Comparison of ENCODE assay signal across 11 cellular contexts in the genomic region with DNA sequence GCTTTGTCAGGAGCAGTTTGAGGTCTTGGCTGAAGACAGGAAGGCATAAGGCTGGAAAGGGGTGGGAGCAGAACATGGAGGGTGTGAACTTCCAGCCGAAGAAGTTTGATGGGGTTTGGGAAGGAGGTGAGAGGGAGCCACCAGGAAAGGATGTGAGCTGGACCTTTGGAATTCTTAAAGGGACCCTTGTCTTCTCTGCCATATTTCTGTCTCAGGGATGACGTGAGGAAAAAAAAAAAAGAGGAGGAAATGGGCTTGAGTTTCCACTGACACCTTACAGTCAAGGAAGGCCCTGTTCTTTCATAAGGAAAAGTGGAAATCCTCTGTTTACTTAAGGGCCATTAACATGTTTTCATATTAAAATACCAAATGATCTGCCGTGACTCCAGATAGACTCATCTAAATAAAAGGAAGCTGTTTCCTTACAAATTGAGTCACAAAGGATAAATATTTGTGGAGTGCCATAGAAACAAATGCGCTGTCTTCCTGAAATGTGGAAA.
DNase-seq lines count a peak whose midpoint lies in the region; ATAC-seq, FAIRE-seq and TF ChIP-seq lines count a peak whose summit lies in the region.
"Had no signal": no experiment of that assay in that cellular context is flagged by ENCODE, and none has a peak within 500 bp of the region (broad histone marks: within the 10 kb centered on the region; RNA-seq: fewer than 3 reads in every experiment).

No MANE protein-coding gene starts in this region.

- H3K4me1 ChIP-seq in astrocyte (ENCODE audit: insufficient read depth, low read length): peaks cover 45% of the 10 kb centered on the region
- H3K4me1 ChIP-seq in uterus: no peaks in the 10 kb centered on the region

- no peaks in the 10 kb centered on the region for H3K9me3 Mint-ChIP-seq in astrocyte (ENCODE audit: unreplicated experiment)

- no peak for TF ChIP-seq POLR2A in uterus (IDR thresholded peaks at IDR 0.05)

- peaks cover 9% of the 10 kb centered on the region for H3K79me2 ChIP-seq in astrocyte (ENCODE audit: insufficient read depth, low read length)

- ATAC-seq in HG03571 (IDR thresholded peaks at IDR 0.05; ENCODE audit: unreplicated experiment): no peak
- no peak for ATAC-seq in GM18907 (IDR thresholded peaks at IDR 0.05; ENCODE audit: unreplicated experiment)

- H3K27ac ChIP-seq in astrocyte (ENCODE audit: low read depth, low read length) (peak overlapping the region; percentile 76), uterus (peak overlapping the region; percentile 63 to 72)

- intact Hi-C loops in uterus (cut with DNase I; ENCODE audit: low total_unique reads): no loop called here
- intact Hi-C loops in posterior vena cava (cut with DNase I): loop anchor here (1.0 to 5.0 kb wide), 2 partner anchors 48 to 140 kb away; no protein-coding TSS in a partner anchor

- H3K36me3 ChIP-seq in astrocyte (ENCODE audit: insufficient read depth, low read length) (no peaks in the 10 kb centered on the region), uterus (no peaks in the 10 kb centered on the region)

- H3K27me3 ChIP-seq in astrocyte (ENCODE audit: insufficient read depth, low read length) (no peaks in the 10 kb centered on the region), uterus (no peaks in the 10 kb centered on the region)

- peaks cover 9% of the 10 kb centered on the region for H3K4me1 Mint-ChIP-seq in astrocyte (ENCODE audit: low read depth, unreplicated experiment)

- peak overlapping the region; percentile 48 for H3K9ac ChIP-seq in astrocyte (ENCODE audit: low read length)

- no peak overlapping the region for H3K27ac Mint-ChIP-seq in astrocyte (ENCODE audit: unreplicated experiment)
- H3K27ac Mint-ChIP-seq: activated naive CD8-positive, alpha-beta T cell had no signal

- no peak for TF ChIP-seq CTCF in astrocyte (IDR thresholded peaks at IDR 0.05; ENCODE audit: insufficient read depth, low read depth, low read length)
- TF ChIP-seq CTCF in uterus (IDR thresholded peaks at IDR 0.05): no peak

- H2AFZ ChIP-seq in astrocyte (ENCODE audit: low read depth, low read length): no peak overlapping the region

- no peaks in the 10 kb centered on the region for H3K27me3 Mint-ChIP-seq in astrocyte (ENCODE audit: low read depth, unreplicated experiment)
- H3K27me3 Mint-ChIP-seq: activated naive CD8-positive, alpha-beta T cell had no signal

- peaks cover 2% of the 10 kb centered on the region for H4K20me1 ChIP-seq in astrocyte (ENCODE audit: insufficient read depth, low read length)

- DNase-seq in NCI-H2029 (lab: John Stamatoyannopoulos, UW) (peak; percentile 36), NCI-H2029 treated with DMSO at 0.1 percent for 48 hours (lab: John Stamatoyannopoulos, UW) (no peak), astrocyte (ENCODE audit: low read depth) (peak; percentile 58), kidney tubule cell (ENCODE audit: low spot score) (peak; percentile 79), uterus (no peak), posterior vena cava (ENCODE audit: low spot score) (no peak)
- DNase-seq: NCI-H2081 treated with DMSO at 0.1 percent for 48 hours had no signal

- FAIRE-seq in astrocyte (lab: Jason Lieb, UNC): no peak
- FAIRE-seq: A204.1 had no signal

- H3K36me3 Mint-ChIP-seq in astrocyte (ENCODE audit: low read depth, unreplicated experiment): peaks cover 2% of the 10 kb centered on the region
- H3K36me3 Mint-ChIP-seq: activated naive CD8-positive, alpha-beta T cell had no signal

- peak overlapping the region; percentile 67 for H3K4me2 ChIP-seq in astrocyte (ENCODE audit: low read length)

- no peak overlapping the region for H3K4me3 Mint-ChIP-seq in astrocyte (ENCODE audit: unreplicated experiment)
- H3K4me3 Mint-ChIP-seq: activated naive CD8-positive, alpha-beta T cell had no signal

- H3K9me3 ChIP-seq in astrocyte (ENCODE audit: insufficient read depth, low read depth, low read length): no peaks in the 10 kb centered on the region
- H3K9me3 ChIP-seq in uterus: no peaks in the 10 kb centered on the region

- H3K4me3 ChIP-seq in astrocyte (ENCODE audit: insufficient read depth, low read depth, low read length): no peak overlapping the region
- no peak overlapping the region for H3K4me3 ChIP-seq in uterus

Comparison
In these comparisons a context has a peak if more than half of its experiments do, and no peak if none do; other contexts are left out.
1. DNase-seq: peak in NCI-H2029 (single experiment), astrocyte (single experiment) and kidney tubule cell (single experiment); none in NCI-H2029 treated with DMSO at 0.1 percent for 48 hours (single experiment), uterus (0 of 2) and posterior vena cava (single experiment).